Comparison of ENCODE assay signal across 8 cellular contexts in the genomic region with DNA sequence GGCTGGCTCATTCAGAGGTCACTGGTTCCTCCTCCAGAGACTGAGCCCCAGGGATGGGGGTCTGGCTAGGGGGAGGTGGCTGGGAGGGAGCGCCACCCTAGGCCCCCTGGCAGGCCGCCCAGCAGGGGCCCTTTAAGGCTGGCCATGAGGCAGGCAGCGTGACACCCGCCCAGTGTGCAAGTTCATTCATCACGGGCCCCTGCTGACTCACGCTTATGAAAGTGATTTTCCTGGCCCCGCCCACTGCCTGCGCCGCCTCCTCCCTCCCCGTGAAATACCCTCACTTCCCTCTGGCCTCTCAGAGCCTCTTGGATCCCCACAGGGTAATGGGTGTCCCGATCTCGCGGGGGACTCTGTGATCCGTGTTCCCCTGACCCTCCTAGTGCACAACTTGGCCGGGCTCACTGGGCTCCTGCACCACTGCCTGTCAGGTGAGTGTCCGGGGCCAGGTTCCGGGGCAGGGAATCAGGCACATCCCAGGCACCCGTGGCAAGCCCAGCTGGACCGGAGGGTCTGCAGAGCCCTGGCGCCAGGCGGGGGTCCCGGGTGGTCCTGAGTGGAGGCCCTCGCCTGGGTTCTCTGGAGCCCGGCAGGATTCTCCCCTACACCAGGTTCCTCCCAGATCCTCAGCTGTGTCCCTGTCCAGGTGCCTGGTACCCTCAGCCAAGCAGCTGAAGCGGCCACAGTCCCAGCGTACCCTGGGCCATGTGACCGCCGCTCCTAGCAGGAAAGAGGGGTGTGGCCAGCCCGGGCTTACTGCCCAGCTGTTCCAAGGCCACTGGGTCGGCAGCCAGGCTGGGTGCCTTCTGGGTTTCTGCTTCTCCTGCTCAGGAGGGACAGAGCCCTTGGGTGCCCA. TPM values are rescaled to one million over a fixed set of nuclear protein-coding genes. Genes with fewer than 3 reads are reported as not detected.
A peak's percentile ranks its signal among the peaks of the same experiment; 100 is the strongest.
DNase-seq lines count a peak whose midpoint lies in the region; ATAC-seq and TF ChIP-seq lines count a peak whose summit lies in the region.

A gene with protein sequence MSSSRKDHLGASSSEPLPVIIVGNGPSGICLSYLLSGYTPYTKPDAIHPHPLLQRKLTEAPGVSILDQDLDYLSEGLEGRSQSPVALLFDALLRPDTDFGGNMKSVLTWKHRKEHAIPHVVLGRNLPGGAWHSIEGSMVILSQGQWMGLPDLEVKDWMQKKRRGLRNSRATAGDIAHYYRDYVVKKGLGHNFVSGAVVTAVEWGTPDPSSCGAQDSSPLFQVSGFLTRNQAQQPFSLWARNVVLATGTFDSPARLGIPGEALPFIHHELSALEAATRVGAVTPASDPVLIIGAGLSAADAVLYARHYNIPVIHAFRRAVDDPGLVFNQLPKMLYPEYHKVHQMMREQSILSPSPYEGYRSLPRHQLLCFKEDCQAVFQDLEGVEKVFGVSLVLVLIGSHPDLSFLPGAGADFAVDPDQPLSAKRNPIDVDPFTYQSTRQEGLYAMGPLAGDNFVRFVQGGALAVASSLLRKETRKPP (plus strand): TSS at position 301 of the 856 bp plus-strand sequence. CDS start 4,432 bp downstream, outside the sequence.

- H3K4me3 ChIP-seq in CD8-positive, alpha-beta T cell (ENCODE audit: low read depth, low read length), result no peak within 1 kb of the TSS
- H3K4me3 ChIP-seq in OCI-LY3 (ENCODE audit: low read length) (peak within 1 kb of the TSS; percentile 90), muscle layer of colon (ENCODE audit: low read depth in 1 of 2, low read length in 2 of 2) (peak within 1 kb of the TSS; percentile 38 to 78)

- H3K27me3 ChIP-seq in CD8-positive, alpha-beta T cell (ENCODE audit: insufficient read depth, low read length), result peaks cover 28% of the 10 kb centered on the region
- H3K27me3 ChIP-seq in OCI-LY3 (ENCODE audit: low read depth, low read length) (peaks cover 13% of the 10 kb centered on the region; the same call in 1 of the 2 replicates), muscle layer of colon (ENCODE audit: control insufficient read depth in 1 of 2, insufficient read depth in 2 of 2, low read length in 2 of 2) (no peaks in the 10 kb centered on the region)

- no peak within 1 kb of the TSS for H3K27ac Mint-ChIP-seq in CD8-positive, alpha-beta T cell

- intact Hi-C loops in CD8-positive, alpha-beta T cell (cut with DNase I, micrococcal nuclease), result loop anchor here in 1 of 2 experiments (10.0 kb wide), 1 partner anchor 112 kb away; no protein-coding TSS in a partner anchor

- no peaks in the 10 kb centered on the region for H3K36me3 ChIP-seq in CD8-positive, alpha-beta T cell (ENCODE audit: insufficient read depth, low read length)
- H3K36me3 ChIP-seq in OCI-LY3 (replicated peaks; ENCODE audit: low read depth, low read length), result no peaks in the 10 kb centered on the region
- peaks cover 1% of the 10 kb centered on the region for H3K36me3 ChIP-seq in muscle layer of colon (ENCODE audit: insufficient read depth, low read length)

- no peaks in the 10 kb centered on the region for H3K9me3 ChIP-seq in CD8-positive, alpha-beta T cell (ENCODE audit: low read length)
- no peaks in the 10 kb centered on the region for H3K9me3 ChIP-seq in OCI-LY3 (ENCODE audit: insufficient read depth, low read length)
- H3K9me3 ChIP-seq in muscle layer of colon (ENCODE audit: low read length), result no peaks in the 10 kb centered on the region

- H3K9me3 Mint-ChIP-seq in CD8-positive, alpha-beta T cell, result no peaks in the 10 kb centered on the region

- H3K27ac ChIP-seq in CD8-positive, alpha-beta T cell (ENCODE audit: low read depth, low read length), result no peak within 1 kb of the TSS
- H3K27ac ChIP-seq in OCI-LY3 (ENCODE audit: low read length), result peak within 1 kb of the TSS; percentile 10; the same call in 1 of the 2 replicates
- H3K27ac ChIP-seq in muscle layer of colon (ENCODE audit: low read depth, low read length), result peak within 1 kb of the TSS; percentile 70

- CTCF ChIA-PET in CD8-positive, alpha-beta T cell (lab: Charles Lee), result interaction anchor here (1.3 to 1.6 kb wide), 2 partner anchors 54 to 222 kb away, joined by 3 to 6 read pairs; no protein-coding TSS in a partner anchor

- H3K36me3 Mint-ChIP-seq in CD8-positive, alpha-beta T cell, result no peaks in the 10 kb centered on the region

- peak within 1 kb of the TSS; percentile 98 for H3K4me2 ChIP-seq in OCI-LY3 (ENCODE audit: low read length)

- H3K4me1 Mint-ChIP-seq in CD8-positive, alpha-beta T cell (ENCODE audit: low read depth), result peaks cover 2% of the 10 kb centered on the region

- POLR2A ChIA-PET in CD8-positive, alpha-beta T cell (lab: Charles Lee), result no interaction called here

- no peaks in the 10 kb centered on the region for H3K4me1 ChIP-seq in CD8-positive, alpha-beta T cell (ENCODE audit: insufficient read depth, low read length)
- H3K4me1 ChIP-seq in OCI-LY3 (ENCODE audit: low read length), result peaks cover 19% of the 10 kb centered on the region
- peaks cover 27% of the 10 kb centered on the region for H3K4me1 ChIP-seq in muscle layer of colon (ENCODE audit: insufficient read depth, low read length)

- H4K20me1 ChIP-seq in OCI-LY3 (ENCODE audit: insufficient read depth, low read length), result no peaks in the 10 kb centered on the region

- no peak within 1 kb of the TSS for H3K4me3 Mint-ChIP-seq in CD8-positive, alpha-beta T cell

- peak; percentile 57 for ATAC-seq in CD8-positive, alpha-beta T cell
- ATAC-seq in GM19467 (IDR thresholded peaks at IDR 0.05; ENCODE audit: unreplicated experiment), result peak; percentile 81
- ATAC-seq in esophagus mucosa, result peak; percentile 91

- peaks cover 19% of the 10 kb centered on the region for H3K27me3 Mint-ChIP-seq in CD8-positive, alpha-beta T cell (ENCODE audit: low read depth)

- DNase-seq in CD8-positive, alpha-beta T cell, result peak in 5 of 7 experiments; percentile 31 to 62 (median 36)
- peak; percentile 87 for DNase-seq in HS-27A (ENCODE audit: low read depth)
- peak; percentile 78 for DNase-seq in activated T-cell treated with anti-CD3 and anti-CD28 coated beads for 48 hours (ENCODE audit: low read depth)
- DNase-seq in stimulated activated CD8-positive, alpha-beta memory T cell treated with anti-CD3 and anti-CD28 coated beads, Interleukin-7, amount 100 ng/mL, for 48 hours (ENCODE audit: extremely low read depth in 1 of 2, low read depth in 1 of 2), result peak; percentile 61 to 84

- H3K79me2 ChIP-seq in OCI-LY3 (ENCODE audit: low read length), result no peaks in the 10 kb centered on the region

- H3K9ac ChIP-seq in OCI-LY3 (ENCODE audit: low read length) (peak within 1 kb of the TSS; percentile 75), muscle layer of colon (ENCODE audit: low read length) (peak within 1 kb of the TSS; percentile 61)

- no peak for TF ChIP-seq CTCF in CD8-positive, alpha-beta T cell (IDR thresholded peaks at IDR 0.05)
- TF ChIP-seq CTCF in OCI-LY3 (IDR thresholded peaks at IDR 0.05; ENCODE audit: low read depth, low read length), result no peak

- H2AFZ ChIP-seq in OCI-LY3 (ENCODE audit: low read depth, low read length), result peak within 1 kb of the TSS; percentile 86

RNA-seq across cellular contexts. Expression of the gene that starts here (rescaled TPM):
- 1 to 10 TPM in 1 of 2 experiments, under 1 TPM in 1; 0.84 to 1.0 TPM for total RNA-seq in CD8-positive, alpha-beta T cell
- 5.6 TPM for total RNA-seq in esophagus mucosa

Comparison
In these comparisons a context has a peak if more than half of its experiments do, and no peak if none do; other contexts are left out.
1. DNase-seq: peak in every context shown above with its lines; median percentile 87 in HS-27A; 78 in activated T-cell treated with anti-CD3 and anti-CD28 coated beads for 48 hours; 72 in stimulated activated CD8-positive, alpha-beta memory T cell treated with anti-CD3 and anti-CD28 coated beads, Interleukin-7, amount 100 ng/mL, for 48 hours; 36 in CD8-positive, alpha-beta T cell.